In the genomic region with DNA sequence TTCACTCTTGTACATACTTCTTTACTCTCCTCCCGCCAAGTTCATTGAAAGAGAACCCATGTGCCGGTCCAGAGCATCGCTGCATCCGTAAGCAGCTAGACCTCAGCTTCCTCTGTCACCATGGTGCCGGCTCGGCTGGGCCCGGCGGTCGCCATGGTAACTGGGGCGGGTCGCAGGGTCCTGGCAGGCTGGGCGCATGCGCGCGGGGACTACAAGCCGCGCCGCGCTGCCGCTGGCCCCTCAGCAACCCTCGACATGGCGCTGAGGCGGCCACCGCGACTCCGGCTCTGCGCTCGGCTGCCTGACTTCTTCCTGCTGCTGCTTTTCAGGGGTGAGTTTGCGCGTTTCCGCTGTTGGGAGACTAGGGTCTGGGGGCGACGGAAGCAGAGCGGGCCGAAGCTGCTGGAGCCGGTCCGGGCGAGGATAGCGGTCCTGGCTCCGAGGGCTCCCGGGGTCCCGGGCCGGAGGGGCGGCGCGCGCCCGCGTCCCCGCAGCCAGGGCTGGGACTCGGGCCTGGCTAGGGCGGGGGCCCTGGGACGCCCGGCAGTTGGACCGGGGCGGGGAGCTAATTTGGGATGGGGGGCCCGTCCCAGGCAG, we compare ENCODE assay signal across 1 cellular context.
TF ChIP-seq lines count a peak whose summit lies in the region.

A gene (plus strand): TSS at position 244 of the 597 bp plus-strand sequence. CDS start 12 bp downstream, at position 256.

TF ChIP-seq in WTC11, 78 proteins besides CTCF, POLR2A, EP300 and RAD21 (continued from another document):
- TF ChIP-seq, protein P1, sequence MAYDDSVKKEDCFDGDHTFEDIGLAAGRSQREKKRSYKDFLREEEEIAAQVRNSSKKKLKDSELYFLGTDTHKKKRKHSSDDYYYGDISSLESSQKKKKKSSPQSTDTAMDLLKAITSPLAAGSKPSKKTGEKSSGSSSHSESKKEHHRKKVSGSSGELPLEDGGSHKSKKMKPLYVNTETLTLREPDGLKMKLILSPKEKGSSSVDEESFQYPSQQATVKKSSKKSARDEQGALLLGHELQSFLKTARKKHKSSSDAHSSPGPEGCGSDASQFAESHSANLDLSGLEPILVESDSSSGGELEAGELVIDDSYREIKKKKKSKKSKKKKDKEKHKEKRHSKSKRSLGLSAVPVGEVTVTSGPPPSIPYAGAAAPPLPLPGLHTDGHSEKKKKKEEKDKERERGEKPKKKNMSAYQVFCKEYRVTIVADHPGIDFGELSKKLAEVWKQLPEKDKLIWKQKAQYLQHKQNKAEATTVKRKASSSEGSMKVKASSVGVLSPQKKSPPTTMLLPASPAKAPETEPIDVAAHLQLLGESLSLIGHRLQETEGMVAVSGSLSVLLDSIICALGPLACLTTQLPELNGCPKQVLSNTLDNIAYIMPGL (CRISPR knock-in tag; IDR thresholded peaks at IDR 0.05): peak; percentile 75; the same call in 1 of the 2 replicates
- no peak for TF ChIP-seq NR2C2 (CRISPR knock-in tag; IDR thresholded peaks at IDR 0.05)
- TF ChIP-seq, protein P2, sequence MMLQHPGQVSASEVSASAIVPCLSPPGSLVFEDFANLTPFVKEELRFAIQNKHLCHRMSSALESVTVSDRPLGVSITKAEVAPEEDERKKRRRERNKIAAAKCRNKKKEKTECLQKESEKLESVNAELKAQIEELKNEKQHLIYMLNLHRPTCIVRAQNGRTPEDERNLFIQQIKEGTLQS (CRISPR knock-in tag; conservative IDR thresholded peaks at IDR 0.05): no peak
- TF ChIP-seq, protein P3, sequence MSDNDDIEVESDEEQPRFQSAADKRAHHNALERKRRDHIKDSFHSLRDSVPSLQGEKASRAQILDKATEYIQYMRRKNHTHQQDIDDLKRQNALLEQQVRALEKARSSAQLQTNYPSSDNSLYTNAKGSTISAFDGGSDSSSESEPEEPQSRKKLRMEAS (CRISPR knock-in tag; IDR thresholded peaks at IDR 0.05): peak; percentile 50
- TF ChIP-seq FOXJ3 (CRISPR knock-in tag; IDR thresholded peaks at IDR 0.05; ENCODE audit: borderline replicate concordance): no peak
- TF ChIP-seq FOXK1 (CRISPR knock-in tag; IDR thresholded peaks at IDR 0.05): peak; percentile 62; the same call in 1 of the 2 replicates
- TF ChIP-seq FOXP1 (CRISPR knock-in tag; IDR thresholded peaks at IDR 0.05; ENCODE audit: borderline replicate concordance): peak; percentile 83; the same call in 1 of the 2 replicates
